In genomic region chr2:135984199-135985017, GRCh38 we compare ENCODE assay signal across 8 cellular contexts. TPM values are rescaled to one million over a fixed set of nuclear protein-coding genes. Genes with fewer than 3 reads are reported as not detected.
DNase-seq lines count a peak whose midpoint lies in the region; ATAC-seq and TF ChIP-seq lines count a peak whose summit lies in the region.

No MANE protein-coding gene starts in this region.

- H4K20me1 ChIP-seq in GM23338 (replicated peaks; ENCODE audit: insufficient read depth), result 0 out of 2 replicates have a peak, but pooled peaks cover 9% of the 10 kb centered on the region
- no peaks in the 10 kb centered on the region for H4K20me1 ChIP-seq in MM.1S (ENCODE audit: insufficient read depth, low read length)

- H3K27ac ChIP-seq in GM23338 (ENCODE audit: low read depth) (peak overlapping the region; percentile 93; the same call in 1 of the 2 replicates), MM.1S (ENCODE audit: low read length) (peak overlapping the region; percentile 75; the same call in 1 of the 2 replicates), dorsolateral prefrontal cortex (peak overlapping the region in 57 of 59 donors; percentile 13 to 98 (median 93))

- H3K4me3 Mint-ChIP-seq in GM23338 (peak overlapping the region; percentile 94), neural crest cell (peak overlapping the region; percentile 92)

- no peaks in the 10 kb centered on the region for H3K27me3 ChIP-seq in GM23338 (ENCODE audit: insufficient read depth)
- H3K27me3 ChIP-seq in MM.1S (replicated peaks; ENCODE audit: insufficient read depth, low read length), result no peaks in the 10 kb centered on the region
- H3K27me3 ChIP-seq in dorsolateral prefrontal cortex, result no peaks in the 10 kb centered on the region

- H3K4me1 ChIP-seq in GM23338 (ENCODE audit: insufficient read depth) (peaks cover 14% of the 10 kb centered on the region; the same call in 1 of the 2 replicates), MM.1S (ENCODE audit: low read length) (peaks cover 12% of the 10 kb centered on the region; the same call in 1 of the 2 replicates)

- peak overlapping the region; percentile 95 for H3K27ac Mint-ChIP-seq in GM23338
- H3K27ac Mint-ChIP-seq in neural crest cell (ENCODE audit: unreplicated experiment), result peak overlapping the region; percentile 99

- H3K4me2 ChIP-seq in GM23338, result peak overlapping the region; percentile 87
- H3K4me2 ChIP-seq in MM.1S (ENCODE audit: low read depth, low read length), result peak overlapping the region; percentile 69

- H3K9me3 ChIP-seq in MM.1S (replicated peaks; ENCODE audit: insufficient read depth, low read length), result no peaks in the 10 kb centered on the region

- peaks cover 28% of the 10 kb centered on the region; the same call in 2 of the 3 replicates for H3K36me3 Mint-ChIP-seq in GM23338 (ENCODE audit: low read depth)
- peaks cover 2% of the 10 kb centered on the region for H3K36me3 Mint-ChIP-seq in neural crest cell (ENCODE audit: low read depth)

- H3K36me3 ChIP-seq in GM23338 (ENCODE audit: insufficient read depth), result no peaks in the 10 kb centered on the region; the same call in 1 of the 2 replicates
- no peaks in the 10 kb centered on the region for H3K36me3 ChIP-seq in MM.1S (replicated peaks; ENCODE audit: insufficient read depth, low read length)

- peaks cover 49% of the 10 kb centered on the region for H3K79me2 ChIP-seq in GM23338 (replicated peaks; ENCODE audit: insufficient read depth)
- H3K79me2 ChIP-seq in MM.1S (ENCODE audit: low read length), result peaks cover 36% of the 10 kb centered on the region

- H3K9me3 Mint-ChIP-seq in GM23338, result no peaks in the 10 kb centered on the region
- H3K9me3 Mint-ChIP-seq in neural crest cell, result peaks cover 4% of the 10 kb centered on the region

- intact Hi-C loops in dorsolateral prefrontal cortex (cut with DNase I), result loop anchor here in 1 of 2 donors (5.0 kb wide), 1 partner anchor 133 kb away; the partner anchor contains the start of gene CXCR4

- H3F3A ChIP-seq in GM23338 (replicated peaks; ENCODE audit: low read depth), result no peaks in the 10 kb centered on the region; the same call in 1 of the 2 replicates
- H3F3A ChIP-seq in MM.1S (ENCODE audit: insufficient read depth, low read length), result peaks cover 14% of the 10 kb centered on the region; the same call in 1 of the 2 replicates

- H3K4me1 Mint-ChIP-seq in GM23338, result peaks cover 22% of the 10 kb centered on the region
- peaks cover 20% of the 10 kb centered on the region for H3K4me1 Mint-ChIP-seq in neural crest cell

- H2AFZ ChIP-seq in GM23338 (peak overlapping the region; percentile 92; the same call in 1 of the 2 replicates), MM.1S (ENCODE audit: low read length) (peak overlapping the region; percentile 90)

- peak; percentile 54 for DNase-seq in GM13977 (ENCODE audit: low spot score)
- DNase-seq in GM23338 (ENCODE audit: low spot score), result no peak
- DNase-seq in MM.1S, result no peak
- no peak for DNase-seq in dorsolateral prefrontal cortex
- no peak for DNase-seq in neural crest cell (ENCODE audit: low read depth, low spot score)
- no peak for DNase-seq in effector CD4-positive, alpha-beta T cell
- no peak for DNase-seq in NCI-H2107 (lab: John Stamatoyannopoulos, UW)
- no peak for DNase-seq in activated CD4-positive, alpha-beta T cell treated with anti-CD3 and anti-CD28 coated beads, Interleukin-2, amount 50 U/mL, for 1 hour

- H3K9ac ChIP-seq in MM.1S (ENCODE audit: low read length), result peak overlapping the region; percentile 99

- ATAC-seq in GM23338, result no peak

- H3K9me2 ChIP-seq in GM23338 (ENCODE audit: insufficient read depth) (peaks cover 10% of the 10 kb centered on the region; the same call in 1 of the 2 replicates), MM.1S (replicated peaks; ENCODE audit: insufficient read depth, low read length) (no peaks in the 10 kb centered on the region)

- H3K4me3 ChIP-seq in GM23338 (peak overlapping the region; percentile 85), MM.1S (ENCODE audit: low read length) (peak overlapping the region; percentile 99), dorsolateral prefrontal cortex (peak overlapping the region; percentile 61 to 100 (median 96))

- TF ChIP-seq CTCF in GM13977 (IDR thresholded peaks at IDR 0.05; ENCODE audit: extremely low read depth, insufficient read depth, missing control alignments) (no peak), GM23338 (conservative IDR thresholded peaks at IDR 0.05; ENCODE audit: low read depth in 2 of 2) (no peak), MM.1S (IDR thresholded peaks at IDR 0.05; ENCODE audit: low read length) (no peak), dorsolateral prefrontal cortex (IDR thresholded peaks at IDR 0.05 in 54 of 56, conservative IDR thresholded peaks at IDR 0.05 in 2 of 56; ENCODE audit: low read depth in 1 of 56, partially characterized antibody in 56 of 56) (no peak), neural crest cell (conservative IDR thresholded peaks at IDR 0.05) (no peak)

- in situ Hi-C loops in GM13977 (cut with MboI; ENCODE audit: low pct_unique_long_range_greater_than_20kb, low sequenced_read_pairs, unreplicated experiment), result no loop called here

- H3K27me3 Mint-ChIP-seq in GM23338 (ENCODE audit: insufficient read depth, low read depth, poor library complexity) (no peaks in the 10 kb centered on the region), neural crest cell (ENCODE audit: low read depth) (no peaks in the 10 kb centered on the region)

TF ChIP-seq in GM23338, 12 proteins besides CTCF, POLR2A, EP300 and RAD21 (continues in another document):
- TF ChIP-seq STAT1 (IDR thresholded peaks at IDR 0.05; ENCODE audit: unreplicated experiment), result no peak
- TF ChIP-seq ZNF462 (CRISPR knock-in tag; IDR thresholded peaks at IDR 0.05), result no peak
- no peak for TF ChIP-seq EZH2 (IDR thresholded peaks at IDR 0.05; ENCODE audit: low read depth, unreplicated experiment)
- no peak for TF ChIP-seq JUNB (IDR thresholded peaks at IDR 0.05; ENCODE audit: unreplicated experiment)
- no peak for TF ChIP-seq ZNF331 (CRISPR knock-in tag; IDR thresholded peaks at IDR 0.05; ENCODE audit: low read depth)
- no peak for TF ChIP-seq POLR2AphosphoS5 (IDR thresholded peaks at IDR 0.05; ENCODE audit: low read depth)
- TF ChIP-seq NANOG (IDR thresholded peaks at IDR 0.05; ENCODE audit: borderline replicate concordance), result no peak
- TF ChIP-seq EZH2phosphoT487 (IDR thresholded peaks at IDR 0.05; ENCODE audit: unreplicated experiment), result no peak
- no peak for TF ChIP-seq ZNF114 (CRISPR knock-in tag; IDR thresholded peaks at IDR 0.05)

RNA-seq across cellular contexts. Expression of gene DARS1, which starts 1.0 kb away (rescaled TPM):
- total RNA-seq in GM23338 (2014; rRNA removed; shearing (Covaris generic)), result 115 and 145 TPM in 2 replicates
- polyA plus RNA-seq in GM23338 (2016; fragmentation: Nextera tagmentation; extraction: Ambion mirVana), result 148 and 165 TPM in 2 replicates
- total RNA-seq in dorsolateral prefrontal cortex (10 to 100 TPM; 30.3 to 79.7 (median 46.5) TPM), neural crest cell (73.8 and 91.1 TPM in 2 replicates)
